In the genomic region with DNA sequence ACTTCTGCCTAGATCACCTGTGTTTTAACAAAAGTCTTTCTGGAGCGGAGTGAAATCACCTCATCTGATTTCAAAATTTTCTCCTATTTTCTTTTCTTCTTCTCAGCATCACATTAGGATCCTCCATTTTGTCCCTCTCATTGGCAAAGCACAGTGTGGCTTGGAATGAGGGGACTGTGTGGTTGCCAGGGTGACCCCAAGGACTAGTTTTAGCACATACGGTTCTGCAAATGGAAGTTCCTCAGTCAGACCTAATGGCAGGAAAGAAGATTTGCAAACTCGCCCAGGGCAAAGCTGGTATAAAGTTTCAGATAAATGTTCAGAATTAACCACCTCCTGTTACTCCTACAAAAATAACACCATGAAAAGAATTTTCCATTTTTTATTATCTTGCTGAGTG, we compare ENCODE assay signal across 32 cellular contexts.
"Had no signal": no experiment of that assay in that cellular context is flagged by ENCODE, and none has a peak within 500 bp of the region (broad histone marks: within the 10 kb centered on the region; RNA-seq: fewer than 3 reads in every experiment).

No MANE protein-coding gene starts in this region.

- H3K9me3 Mint-ChIP-seq: stimulated activated memory B cell treated with anti-CD40 and anti-IgM and Interleukin-4, amounts not matched to agents 10 μg/mL and 1 μg/mL and 100 μg/mL, for 72 hours had no signal

- H3K36me3 Mint-ChIP-seq: activated CD8-positive, alpha-beta memory T cell treated with anti-CD3 and anti-CD28 coated beads, Interleukin-2, amount 10 ng/mL, durations not matched to agents 7 days and 5 days; activated naive CD4-positive, alpha-beta T cell treated with anti-CD3 and anti-CD28 coated beads, Interleukin-2, amount 50 U/mL, for 72 hours; immature natural killer cell; naive thymus-derived CD4-positive, alpha-beta T cell; stimulated activated memory B cell treated with anti-CD40 and anti-IgM and Interleukin-4, amounts not matched to agents 10 μg/mL and 1 μg/mL and 100 μg/mL, for 72 hours had no signal

- ATAC-seq: activated CD4-positive, alpha-beta T cell treated with anti-CD3 and anti-CD28 coated beads for 36 hours; activated CD8-positive, alpha-beta memory T cell treated with anti-CD3 and anti-CD28 coated beads, Interleukin-2, amount 10 ng/mL, durations not matched to agents 7 days and 5 days; activated CD8-positive, alpha-beta T cell treated with anti-CD3 and anti-CD28 coated beads, Interleukin-2, amount 10 ng/mL, durations not matched to agents 7 days and 5 days; activated naive CD4-positive, alpha-beta T cell treated with anti-CD3 and anti-CD28 coated beads, Interleukin-2, amount 50 U/mL, for 72 hours; activated T-cell treated with anti-CD3 and anti-CD28 coated beads, Interleukin-2, amount 50 U/mL, for 72 hours; esophagus mucosa; left colon; naive thymus-derived CD4-positive, alpha-beta T cell; pancreas; stimulated activated memory B cell treated with anti-CD40 and anti-IgM and Interleukin-4, amounts not matched to agents 10 μg/mL and 1 μg/mL and 100 μg/mL, for 72 hours; stimulated activated naive CD8-positive, alpha-beta T cell treated with anti-CD3 and anti-CD28 coated beads, Interleukin-15, amount 100 ng/mL, for 72 hours had no signal

- H3K27ac Mint-ChIP-seq: activated CD4-positive, alpha-beta T cell treated with anti-CD3 and anti-CD28 coated beads for 36 hours; activated CD8-positive, alpha-beta memory T cell treated with anti-CD3 and anti-CD28 coated beads, Interleukin-2, amount 10 ng/mL, durations not matched to agents 7 days and 5 days; activated CD8-positive, alpha-beta T cell treated with anti-CD3 and anti-CD28 coated beads, Interleukin-2, amount 10 ng/mL, durations not matched to agents 7 days and 5 days; activated naive CD4-positive, alpha-beta T cell treated with anti-CD3 and anti-CD28 coated beads, Interleukin-2, amount 50 U/mL, for 72 hours; activated T-cell treated with anti-CD3 and anti-CD28 coated beads, Interleukin-2, amount 50 U/mL, for 72 hours; immature natural killer cell; naive thymus-derived CD4-positive, alpha-beta T cell; stimulated activated memory B cell treated with anti-CD40 and anti-IgM and Interleukin-4, amounts not matched to agents 10 μg/mL and 1 μg/mL and 100 μg/mL, for 72 hours; stimulated activated naive CD8-positive, alpha-beta T cell treated with anti-CD3 and anti-CD28 coated beads, Interleukin-15, amount 100 ng/mL, for 72 hours had no signal

- H3K4me1 Mint-ChIP-seq: activated CD4-positive, alpha-beta T cell treated with anti-CD3 and anti-CD28 coated beads for 36 hours; activated CD8-positive, alpha-beta memory T cell treated with anti-CD3 and anti-CD28 coated beads, Interleukin-2, amount 10 ng/mL, durations not matched to agents 7 days and 5 days; immature natural killer cell; stimulated activated memory B cell treated with anti-CD40 and anti-IgM and Interleukin-4, amounts not matched to agents 10 μg/mL and 1 μg/mL and 100 μg/mL, for 72 hours; stimulated activated naive CD8-positive, alpha-beta T cell treated with anti-CD3 and anti-CD28 coated beads, Interleukin-15, amount 100 ng/mL, for 72 hours had no signal

- H3K9me3 ChIP-seq: breast epithelium, pancreas, prostate gland, sigmoid colon, upper lobe of left lung, vagina had no signal

- H3K27me3 ChIP-seq: breast epithelium, pancreas, sigmoid colon, upper lobe of left lung, vagina had no signal

- H3K4me3 Mint-ChIP-seq: activated CD4-positive, alpha-beta T cell treated with anti-CD3 and anti-CD28 coated beads for 36 hours; activated CD8-positive, alpha-beta memory T cell treated with anti-CD3 and anti-CD28 coated beads, Interleukin-2, amount 10 ng/mL, durations not matched to agents 7 days and 5 days; activated CD8-positive, alpha-beta T cell treated with anti-CD3 and anti-CD28 coated beads, Interleukin-2, amount 10 ng/mL, durations not matched to agents 7 days and 5 days; activated T-cell treated with anti-CD3 and anti-CD28 coated beads, Interleukin-2, amount 50 U/mL, for 72 hours; immature natural killer cell; naive thymus-derived CD4-positive, alpha-beta T cell; neural crest cell; stimulated activated memory B cell treated with anti-CD40 and anti-IgM and Interleukin-4, amounts not matched to agents 10 μg/mL and 1 μg/mL and 100 μg/mL, for 72 hours; stimulated activated naive CD8-positive, alpha-beta T cell treated with anti-CD3 and anti-CD28 coated beads, Interleukin-15, amount 100 ng/mL, for 72 hours had no signal

- H3K27ac ChIP-seq: breast epithelium, pancreas, prostate gland, sigmoid colon, upper lobe of left lung, vagina had no signal

- H3K27me3 Mint-ChIP-seq: activated CD8-positive, alpha-beta memory T cell treated with anti-CD3 and anti-CD28 coated beads, Interleukin-2, amount 10 ng/mL, durations not matched to agents 7 days and 5 days; stimulated activated memory B cell treated with anti-CD40 and anti-IgM and Interleukin-4, amounts not matched to agents 10 μg/mL and 1 μg/mL and 100 μg/mL, for 72 hours had no signal

- H3K4me1 ChIP-seq: breast epithelium, pancreas, prostate gland, sigmoid colon, upper lobe of left lung, vagina had no signal

- FAIRE-seq: pancreas, small intestine had no signal

- H3K4me3 ChIP-seq: breast epithelium, pancreas, prostate gland, sigmoid colon, upper lobe of left lung, vagina had no signal

- DNase-seq: activated CD4-positive, alpha-beta T cell treated with anti-CD3 and anti-CD28 coated beads for 36 hours; activated CD4-positive, CD25-positive, alpha-beta regulatory T cell; activated CD8-positive, alpha-beta memory T cell treated with anti-CD3 and anti-CD28 coated beads, Interleukin-2, amount 10 ng/mL, durations not matched to agents 7 days and 5 days; activated CD8-positive, alpha-beta T cell treated with anti-CD3 and anti-CD28 coated beads, Interleukin-2, amount 10 ng/mL, durations not matched to agents 7 days and 5 days; activated naive CD4-positive, alpha-beta T cell; activated T-cell treated with anti-CD3 and anti-CD28 coated beads, Interleukin-2, amount 50 U/mL, for 72 hours; central memory CD4-positive, alpha-beta T cell; foreskin fibroblast; head of caudate nucleus; hippocampal formation; immature natural killer cell; kidney; left colon; midbrain; naive thymus-derived CD4-positive, alpha-beta T cell; pancreas; retina; sigmoid colon; small intestine; stimulated activated CD4-positive, alpha-beta T cell treated with anti-CD3 and anti-CD28 coated beads, Interleukin-1b, Interleukin-23, amount 100 ng/mL, for 48 hours; stimulated activated CD4-positive, alpha-beta T cell treated with anti-CD3 and anti-CD28 coated beads, Interleukin-4, amount 100 ng/mL, for 4 hours; stimulated activated CD8-positive, alpha-beta memory T cell treated with anti-CD3 and anti-CD28 coated beads, Interleukin-4, amount 100 ng/mL, for 48 hours; stimulated activated naive CD8-positive, alpha-beta T cell treated with anti-CD3 and anti-CD28 coated beads, Interleukin-15, amount 100 ng/mL, for 72 hours; substantia nigra; upper lobe of left lung had no signal

- H3K36me3 ChIP-seq: breast epithelium, pancreas, prostate gland, sigmoid colon, upper lobe of left lung, vagina had no signal
